Comparison of ENCODE assay signal across 33 cellular contexts in genomic region chr9:72923077-72923476, GRCh38. TPM values are rescaled to one million over a fixed set of nuclear protein-coding genes. Genes with fewer than 3 reads are reported as not detected.
DNase-seq lines count a peak whose midpoint lies in the region; ATAC-seq, FAIRE-seq and TF ChIP-seq lines count a peak whose summit lies in the region.
"Had no signal": no experiment of that assay in that cellular context is flagged by ENCODE, and none has a peak within 500 bp of the region (broad histone marks: within the 10 kb centered on the region; RNA-seq: fewer than 3 reads in every experiment).

No MANE protein-coding gene starts in this region.

- H3K4me3 ChIP-seq in A549: peak overlapping the region; percentile 16; the same call in 1 of the 3 replicates
- H3K4me3 ChIP-seq in H1 (ENCODE audit: extremely low read depth in 1 of 4, insufficient read depth in 2 of 4, low read depth in 3 of 4, low read length in 4 of 4): no peak overlapping the region
- H3K4me3 ChIP-seq in ovary: no peak overlapping the region
- H3K4me3 ChIP-seq: BLaER1; BLaER1 treated with 17β-estradiol and CSF1 and Interleukin-3, amounts not matched to agents 10 nM and 100 nM had no signal

- WGBS in A549 (ENCODE audit: missing lambda C conversion rate): 74% methylated on average over 1 of the region's 1 CpG
- WGBS in H1 (ENCODE audit: extremely low coverage in 1 of 2, insufficient coverage in 1 of 2, insufficient read length in 1 of 2, insufficient replicate concordance in 2 of 2, low coverage in 1 of 2, low lambda C conversion rate in 2 of 2, missing lambda C conversion rate in 1 of 2), 2 experiments: 88% methylated on average over 1 of the region's 1 CpG; no CpG with 5 or more reads in 1 of the 2 experiments
- 96 to 98% (median 98%) methylated on average over 1 of the region's 1 CpG for WGBS in ovary, 3 donors

- no peaks in the 10 kb centered on the region for H3K23me2 ChIP-seq in H1 (ENCODE audit: low read depth, low read length)

- H2BK120ac ChIP-seq in H1 (replicated peaks; ENCODE audit: low read depth, low read length): no peak overlapping the region

- H3K18ac ChIP-seq in H1 (ENCODE audit: extremely low read depth, low read length): no peak overlapping the region

- H4K5ac ChIP-seq in H1 (ENCODE audit: insufficient read length, low read depth, low read length): no peak overlapping the region

- FAIRE-seq in A549 (lab: Jason Lieb, UNC): no peak
- no peak for FAIRE-seq in H1 (lab: Jason Lieb, UNC)
- FAIRE-seq: A204.1, D721Med had no signal

- intact Hi-C loops in ovary (cut with DNase I): no loop called here

- H2BK5ac ChIP-seq in H1 (ENCODE audit: low read depth, low read length): no peak overlapping the region

- no peak overlapping the region for H3K23ac ChIP-seq in H1 (ENCODE audit: insufficient read length)

- no peak overlapping the region for H3K9ac ChIP-seq in H1 (replicated peaks in 1 of 4; ENCODE audit: extremely low read depth in 1 of 4, low read depth in 3 of 4, low read length in 3 of 4)
- H3K9ac ChIP-seq: BLaER1; BLaER1 treated with 17β-estradiol and CSF1 and Interleukin-3, amounts not matched to agents 10 nM and 100 nM had no signal

- no peak overlapping the region for H2BK12ac ChIP-seq in H1 (ENCODE audit: low read depth, low read length)

- no peaks in the 10 kb centered on the region for H3K36me3 ChIP-seq in H1 (ENCODE audit: control insufficient read depth in 2 of 4, insufficient read depth in 4 of 4, low read length in 3 of 4)
- no peaks in the 10 kb centered on the region for H3K36me3 ChIP-seq in ovary
- H3K36me3 ChIP-seq: BE2C; BLaER1; BLaER1 treated with 17β-estradiol and CSF1 and Interleukin-3, amounts not matched to agents 10 nM and 100 nM had no signal

- no peaks in the 10 kb centered on the region for H3K79me1 ChIP-seq in H1 (ENCODE audit: low read depth, low read length)

- H2AFZ ChIP-seq in H1 (ENCODE audit: low read length): 0 out of 2 replicates have a peak overlapping the region, but pooled peaks have one; percentile 3

- H3K79me2 ChIP-seq in H1 (ENCODE audit: control insufficient read depth in 1 of 2, insufficient read depth in 2 of 2, low read length in 2 of 2): no peaks in the 10 kb centered on the region

- no peak overlapping the region for H2BK15ac ChIP-seq in H1 (ENCODE audit: low read length)

- H2AK5ac ChIP-seq in H1 (ENCODE audit: low read depth, low read length): no peak overlapping the region

- H4K8ac ChIP-seq in H1 (ENCODE audit: extremely low read depth, insufficient read depth, low read length): no peak overlapping the region

- no peaks in the 10 kb centered on the region for H3K9me3 ChIP-seq in A549
- H3K9me3 ChIP-seq in H1 (ENCODE audit: insufficient read depth in 2 of 2, low read depth in 1 of 2, low read length in 1 of 2): no peaks in the 10 kb centered on the region
- no peaks in the 10 kb centered on the region for H3K9me3 ChIP-seq in ovary
- H3K9me3 ChIP-seq: BE2C; BLaER1; BLaER1 treated with 17β-estradiol and CSF1 and Interleukin-3, amounts not matched to agents 10 nM and 100 nM; Caco-2 had no signal

- DNase-seq in A549 (ENCODE audit: low read depth in 1 of 2, low spot score in 1 of 2): no peak
- DNase-seq in H1 (ENCODE audit: low read depth in 1 of 2, low spot score in 2 of 2): no peak
- no peak for DNase-seq in stimulated activated CD4-positive, alpha-beta T cell treated with anti-CD3 and anti-CD28 coated beads, Interleukin-1b, Interleukin-23, amount 100 ng/mL, for 48 hours
- no peak for DNase-seq in ovary
- DNase-seq: 8988T; ACHN; AML-193; BE2C; C1 segment of cervical spinal cord; Caco-2; Calu3; CD4-positive, alpha-beta memory T cell; CD4-positive, alpha-beta T cell; CD4-positive, CD25-positive, alpha-beta regulatory T cell; CD8-positive, alpha-beta memory T cell; CD8-positive, alpha-beta T cell; COR-L47; DMS 273 treated with DMSO at 0.1 percent for 48 hours; DMS153; DMS53; DMS79; DMS79 treated with DMSO at 0.1 percent for 48 hours; DND-41; EL had no signal

- no peaks in the 10 kb centered on the region for H4K20me1 ChIP-seq in H1 (replicated peaks in 1 of 2; ENCODE audit: control insufficient read depth in 1 of 2, insufficient read depth in 2 of 2, low read length in 2 of 2)
- H4K20me1 ChIP-seq: BLaER1; BLaER1 treated with 17β-estradiol and CSF1 and Interleukin-3, amounts not matched to agents 10 nM and 100 nM had no signal

- H3K27ac ChIP-seq in A549 (peak overlapping the region; percentile 69 to 90), H1 (ENCODE audit: low read depth, low read length) (no peak overlapping the region), ovary (no peak overlapping the region)
- H3K27ac ChIP-seq: 22Rv1; BLaER1; BLaER1 treated with 17β-estradiol and CSF1 and Interleukin-3, amounts not matched to agents 10 nM and 100 nM; C4-2B had no signal

- H2BK20ac ChIP-seq in H1 (ENCODE audit: low read length): no peak overlapping the region

- no peak overlapping the region for H3K14ac ChIP-seq in H1 (ENCODE audit: insufficient read length)

- H3K4me1 ChIP-seq in A549 (peaks cover 100% of the 10 kb centered on the region), H1 (replicated peaks in 1 of 4; ENCODE audit: control insufficient read depth in 3 of 4, insufficient read depth in 4 of 4, low read length in 3 of 4) (no peaks in the 10 kb centered on the region; a peak in 1 of 7 replicates), ovary (ENCODE audit: insufficient read depth) (no peaks in the 10 kb centered on the region)
- H3K4me1 ChIP-seq: BE2C; BLaER1; BLaER1 treated with 17β-estradiol and CSF1 and Interleukin-3, amounts not matched to agents 10 nM and 100 nM; Caco-2 had no signal

- no peak overlapping the region for H4K91ac ChIP-seq in H1 (replicated peaks; ENCODE audit: insufficient read length, low read length)

- TF ChIP-seq POLR2A in A549 (IDR thresholded peaks at IDR 0.05; ENCODE audit: low read length) (no peak), H1 (IDR thresholded peaks at IDR 0.05; ENCODE audit: control extremely low read depth in 1 of 2, low read depth in 2 of 2, low read length in 2 of 2) (no peak), ovary (IDR thresholded peaks at IDR 0.05) (no peak)

- POLR2A ChIA-PET in A549 (lab: Yijun Ruan, JAX): no interaction called here
- POLR2A ChIA-PET in H1 (lab: Charles Lee; ENCODE audit: partially characterized antibody): no interaction called here

- no peak overlapping the region for H3K56ac ChIP-seq in H1 (replicated peaks; ENCODE audit: insufficient read length, low read depth, low read length)

- peak in 1 of 2 experiments; percentile 1; a peak in 1 of 6 replicates for ATAC-seq in A549
- ATAC-seq: CD8-positive, alpha-beta T cell had no signal

- peak overlapping the region; percentile 94 for H3K4me2 ChIP-seq in A549
- H3K4me2 ChIP-seq in H1 (ENCODE audit: insufficient read depth in 1 of 2, low read depth in 2 of 2, low read length in 2 of 2): no peak overlapping the region
- H3K4me2 ChIP-seq: BLaER1; BLaER1 treated with 17β-estradiol and CSF1 and Interleukin-3, amounts not matched to agents 10 nM and 100 nM had no signal

- no peak overlapping the region for H3K4ac ChIP-seq in H1 (replicated peaks; ENCODE audit: insufficient read length, low read depth, low read length)

- CTCF ChIA-PET in A549 (lab: Yijun Ruan, JAX): interaction anchor here (1.0 to 5.3 kb wide), 6 partner anchors 7 to 100 kb away, joined by 3 to 36 read pairs (median 4); no protein-coding TSS in a partner anchor
- CTCF ChIA-PET in H1 (lab: Charles Lee; ENCODE audit: partially characterized antibody): no interaction called here

- TF ChIP-seq CTCF in A549 (IDR thresholded peaks at IDR 0.05) (no peak), H1 (IDR thresholded peaks at IDR 0.05; ENCODE audit: control extremely low read depth in 1 of 3, insufficient read depth in 1 of 3, low read depth in 1 of 3, low read length in 3 of 3) (no peak), ovary (IDR thresholded peaks at IDR 0.05) (no peak)

- no peaks in the 10 kb centered on the region for H3K27me3 ChIP-seq in H1 (replicated peaks in 1 of 4; ENCODE audit: control insufficient read depth in 3 of 4, extremely low read depth in 1 of 4, insufficient read depth in 3 of 4, low read length in 3 of 4)
- no peaks in the 10 kb centered on the region for H3K27me3 ChIP-seq in ovary
- H3K27me3 ChIP-seq: BE2C; BLaER1; BLaER1 treated with 17β-estradiol and CSF1 and Interleukin-3, amounts not matched to agents 10 nM and 100 nM had no signal

- TF ChIP-seq EP300 in A549 (IDR thresholded peaks at IDR 0.05) (no peak), H1 (IDR thresholded peaks at IDR 0.05; ENCODE audit: borderline replicate concordance in 1 of 2, low read depth in 2 of 2, low read length in 2 of 2) (no peak), ovary (IDR thresholded peaks at IDR 0.05) (no peak)

- TF ChIP-seq RAD21 in A549 (conservative IDR thresholded peaks at IDR 0.05 in 1 of 2, IDR thresholded peaks at IDR 0.05 in 1 of 2) (no peak), H1 (IDR thresholded peaks at IDR 0.05 in 1 of 2, conservative IDR thresholded peaks at IDR 0.05 in 1 of 2; ENCODE audit: low read depth in 2 of 2, low read length in 2 of 2) (no peak)

TF ChIP-seq in A549, 52 proteins besides CTCF, POLR2A, EP300 and RAD21 (continues in another document):
- TF ChIP-seq FOSB (CRISPR knock-in tag; IDR thresholded peaks at IDR 0.05): no peak
- peak; percentile 97 for TF ChIP-seq POLR2AphosphoS2 (conservative IDR thresholded peaks at IDR 0.05; ENCODE audit: low read length)

TF ChIP-seq in H1, 55 proteins besides CTCF, POLR2A, EP300 and RAD21 (continues in another document):
- TF ChIP-seq SP4 (IDR thresholded peaks at IDR 0.05; ENCODE audit: low read length) (no peak), HDAC2 (IDR thresholded peaks at IDR 0.05; ENCODE audit: borderline replicate concordance in 1 of 2, low read depth in 2 of 2, low read length in 2 of 2) (no peak), EGR1 (IDR thresholded peaks at IDR 0.05; ENCODE audit: borderline replicate concordance, low read depth, low read length) (no peak), SAP30 (IDR thresholded peaks at IDR 0.05; ENCODE audit: insufficient read depth, insufficient replicate concordance, low read length) (no peak)

RNA-seq across cellular contexts. Expression of gene ALDH1A1, which starts 29.8 kb away (rescaled TPM):
- polyA plus RNA-seq in A549 (2011; rRNA removed) (6,119 and 8,617 TPM in 2 replicates), A549 (2017; fragmentation: RNase III; extraction: RNeasy Plus Mini Kit Qiagen cat#74134 plus additional on column Dnase treatment) (9,362 to 9,987 TPM (median 9,373 TPM) in 3 replicates), H1 (2011; rRNA removed) (0.39 and 0.50 TPM in 2 replicates), ovary (100 to 1,000 TPM; 223 to 271 TPM)
- polyA plus RNA-seq in A549 (2012; cell fraction: cytosol; rRNA removed): 2,623 and 3,095 TPM in 2 replicates
- 1,463 and 2,252 TPM in 2 replicates for polyA plus RNA-seq in A549 (2012; cell fraction: nucleus; rRNA removed)
- 2,553 and 2,631 TPM in 2 replicates for polyA minus RNA-seq in A549 (2011; rRNA and poly(A)+ RNA removed)
- total RNA-seq in H1 (2021; fragmentation: NEBNext Ultra II Directional; extraction: Animal tissue kit (Norgen Biotek cat#: 25700)): 0.82 and 1.1 TPM in 2 replicates
- polyA plus RNA-seq in H1 (2011; cell fraction: cytosol; rRNA removed): 0.62 TPM
- polyA plus RNA-seq in H1 (2011; cell fraction: nucleus; rRNA removed): 0.24 TPM
- polyA plus RNA-seq in H1 (2012, experiment 1 of 2): 1.1 to 2.0 TPM (median 1.3 TPM) in 4 replicates
- 0.07 TPM for polyA plus RNA-seq in H1 (2012, experiment 2 of 2)
- 1.2 TPM for polyA plus RNA-seq in H1 (2013, experiment 1 of 2)
- 1.0 TPM for polyA plus RNA-seq in H1 (2013, experiment 2 of 2)
- 0.69 and 0.76 TPM in 2 replicates for polyA minus RNA-seq in H1 (2011; rRNA and poly(A)+ RNA removed)
- polyA minus RNA-seq in H1 (2011; cell fraction: cytosol; rRNA and poly(A)+ RNA removed): 1.2 TPM
- polyA minus RNA-seq in H1 (2011; cell fraction: nucleus; rRNA and poly(A)+ RNA removed): not detected
- 100 to 1,000 TPM; 116 to 301 (median 183) TPM for total RNA-seq in ovary
- total RNA-seq: A172; B cell; CD8-positive, alpha-beta T cell; Daoy had no signal
- polyA plus RNA-seq: CD4-positive, alpha-beta memory T cell; CD8-positive, alpha-beta memory T cell had no signal

Comparison
In these comparisons a context has a peak if more than half of its experiments do, and no peak if none do; other contexts are left out.
1. H3K27ac ChIP-seq: peak in A549 (2 of 2); none in H1 (single experiment) and ovary (0 of 2).
2. RNA of gene ALDH1A1, which starts 29.8 kb away (polyA plus RNA-seq): 1,463 to 9,987 TPM in A549 and 223 to 271 TPM in ovary; 0.07 to 2.0 TPM in H1; every median in the first group is over 10 times any median in the second.